1 cellular context compared by ENCODE assay signal in the genomic region with DNA sequence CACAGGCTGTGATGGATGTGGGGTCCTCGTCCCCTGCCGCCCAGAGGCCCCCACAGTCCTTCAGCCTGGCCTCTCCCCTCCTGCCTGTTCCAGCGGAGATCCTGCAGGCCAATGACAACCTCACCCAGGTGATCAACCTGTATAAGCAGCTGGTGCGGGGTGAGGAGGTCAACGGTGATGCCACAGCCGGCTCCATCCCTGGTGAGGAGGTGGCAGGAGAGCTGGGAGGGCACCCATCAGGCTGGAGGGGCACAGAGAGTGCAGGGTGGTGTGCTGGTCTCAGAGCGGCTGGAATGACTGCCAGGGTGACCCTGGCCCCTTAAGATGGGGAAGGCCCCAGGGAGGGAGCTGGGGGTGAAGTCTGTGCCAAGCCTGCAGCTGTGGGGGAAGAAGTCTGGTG.
TF ChIP-seq lines count a peak whose summit lies in the region.

No MANE protein-coding gene starts in this region.

TF ChIP-seq in HepG2, 621 proteins besides CTCF, POLR2A, EP300 and RAD21:
- TF ChIP-seq ZNF382 (CRISPR knock-in tag; IDR thresholded peaks at IDR 0.05; ENCODE audit: borderline replicate concordance) (no peak), PCBP1 (IDR thresholded peaks at IDR 0.05; ENCODE audit: borderline replicate concordance, low read depth, low read length) (0 out of 2 replicates have a peak, but pooled peaks have one; percentile 25)
